10 cellular contexts compared by ENCODE assay signal in genomic region chr13:111006508-111007031, GRCh38.
DNase-seq lines count a peak whose midpoint lies in the region; ATAC-seq and TF ChIP-seq lines count a peak whose summit lies in the region.
"Had no signal": no experiment of that assay in that cellular context is flagged by ENCODE, and none has a peak within 500 bp of the region (broad histone marks: within the 10 kb centered on the region; RNA-seq: fewer than 3 reads in every experiment).

No MANE protein-coding gene starts in this region.

- ATAC-seq in heart right ventricle, result peak; percentile 95 to 98 (median 96)

- no peak for TF ChIP-seq CTCF in adrenal gland (IDR thresholded peaks at IDR 0.05)
- TF ChIP-seq CTCF in heart right ventricle (IDR thresholded peaks at IDR 0.05), result no peak
- no peak for TF ChIP-seq CTCF in prostate gland (IDR thresholded peaks at IDR 0.05)

- POLR2A ChIA-PET in CD8-positive, alpha-beta memory T cell (lab: Charles Lee), result no interaction called here

- CTCF ChIA-PET in CD8-positive, alpha-beta memory T cell (lab: Charles Lee), result no interaction called here

- H3K27me3 ChIP-seq in BLaER1, result no peaks in the 10 kb centered on the region
- no peaks in the 10 kb centered on the region for H3K27me3 ChIP-seq in adrenal gland
- H3K27me3 ChIP-seq in heart right ventricle, result no peaks in the 10 kb centered on the region
- no peaks in the 10 kb centered on the region for H3K27me3 ChIP-seq in prostate gland (replicated peaks; ENCODE audit: insufficient read depth)
- H3K27me3 ChIP-seq in CD8-positive, alpha-beta memory T cell (ENCODE audit: insufficient read depth, low read length, poor library complexity, severe bottlenecking), result no peaks in the 10 kb centered on the region

- no peaks in the 10 kb centered on the region for H3K36me3 ChIP-seq in BLaER1
- H3K36me3 ChIP-seq in adrenal gland (replicated peaks in 1 of 2), result no peaks in the 10 kb centered on the region
- H3K36me3 ChIP-seq in heart right ventricle, result no peaks in the 10 kb centered on the region
- H3K36me3 ChIP-seq in prostate gland, result no peaks in the 10 kb centered on the region
- H3K36me3 ChIP-seq in CD8-positive, alpha-beta memory T cell (ENCODE audit: insufficient read depth, low read length), result no peaks in the 10 kb centered on the region

- no peak overlapping the region for H3K9ac ChIP-seq in BLaER1

- no peaks in the 10 kb centered on the region for H3K4me1 ChIP-seq in BLaER1
- H3K4me1 ChIP-seq in adrenal gland (replicated peaks in 1 of 2), result peaks cover 0 to 5% of the 10 kb centered on the region in 2 donors
- peaks cover 2 to 35% (median 25%) of the 10 kb centered on the region in 9 donors for H3K4me1 ChIP-seq in heart right ventricle
- peaks cover 3% of the 10 kb centered on the region for H3K4me1 ChIP-seq in prostate gland (replicated peaks)
- H3K4me1 ChIP-seq in CD8-positive, alpha-beta memory T cell (ENCODE audit: insufficient read depth, low read length), result no peaks in the 10 kb centered on the region

- TF ChIP-seq POLR2A in adrenal gland (IDR thresholded peaks at IDR 0.05) (no peak), prostate gland (IDR thresholded peaks at IDR 0.05) (no peak)

- DNase-seq in adrenal gland, result peak in 6 of 7 donors; percentile 35 to 76 (median 59)
- DNase-seq in heart right ventricle, result peak; percentile 70 to 88
- peak; percentile 44 for DNase-seq in prostate gland (ENCODE audit: low spot score)
- no peak for DNase-seq in NCI-H2171 (lab: John Stamatoyannopoulos, UW)
- DNase-seq in activated naive CD4-positive, alpha-beta T cell (lab: John Stamatoyannopoulos, UW), result no peak
- no peak for DNase-seq in activated effector memory CD4-positive, alpha-beta T cell treated with anti-CD3 and anti-CD28 coated beads, Interleukin-2, amount 50 U/mL, for 16 hours
- DNase-seq in CD8-positive, alpha-beta memory T cell, result no peak
- DNase-seq: DND-41 had no signal

- H3K4me3 ChIP-seq in BLaER1 (no peak overlapping the region), adrenal gland (no peak overlapping the region), heart right ventricle (peak overlapping the region in 2 of 10 donors; percentile 18 to 28), prostate gland (no peak overlapping the region)
- no peak overlapping the region for H3K4me3 ChIP-seq in CD8-positive, alpha-beta memory T cell (ENCODE audit: low read length)

- H3K27ac ChIP-seq in BLaER1 (no peak overlapping the region), adrenal gland (peak overlapping the region in 2 of 5 donors; percentile 74 to 87), heart right ventricle (peak overlapping the region; percentile 73 to 93 (median 86)), prostate gland (peak overlapping the region; percentile 81)
- no peak overlapping the region for H3K27ac ChIP-seq in CD8-positive, alpha-beta memory T cell (ENCODE audit: low read depth, low read length)

- no peaks in the 10 kb centered on the region for H3K9me3 Mint-ChIP-seq in CD8-positive, alpha-beta memory T cell
- H3K9me3 Mint-ChIP-seq: nephron progenitor cell had no signal

- WGBS in adrenal gland, 4 donors, result 43 to 65% (median 50%) methylated on average over 13 of the region's 13 CpGs
- WGBS in heart right ventricle, 2 donors, result 38% methylated on average over 13 of the region's 13 CpGs
- WGBS in prostate gland, result 6% methylated on average over 13 of the region's 13 CpGs

- H3K9me3 ChIP-seq in BLaER1 (peaks cover 13% of the 10 kb centered on the region), adrenal gland (replicated peaks in 1 of 3) (no peaks in the 10 kb centered on the region), heart right ventricle (no peaks in the 10 kb centered on the region), prostate gland (no peaks in the 10 kb centered on the region)
- H3K9me3 ChIP-seq in CD8-positive, alpha-beta memory T cell (ENCODE audit: low read length), result no peaks in the 10 kb centered on the region

- no peak overlapping the region for H3K4me3 Mint-ChIP-seq in CD8-positive, alpha-beta memory T cell
- H3K4me3 Mint-ChIP-seq: nephron progenitor cell had no signal

- no peak overlapping the region for H3K27ac Mint-ChIP-seq in CD8-positive, alpha-beta memory T cell
- H3K27ac Mint-ChIP-seq: nephron progenitor cell had no signal

- H3K27me3 Mint-ChIP-seq in CD8-positive, alpha-beta memory T cell, result peaks cover 7 to 36% of the 10 kb centered on the region in 2 donors

- intact Hi-C loops in adrenal gland (cut with DNase I), result no loop called here
- intact Hi-C loops in heart right ventricle (cut with DNase I), result loop anchor here in 6 of 10 donors (1.0 to 5.0 kb wide), 3 partner anchors 89 to 91 kb away; partner anchors contain the start of gene ANKRD10 (in 5 of the 6)
- intact Hi-C loops in prostate gland (cut with DNase I), result no loop called here

- no peaks in the 10 kb centered on the region for H3K4me1 Mint-ChIP-seq in CD8-positive, alpha-beta memory T cell

- no peaks in the 10 kb centered on the region for H4K20me1 ChIP-seq in BLaER1

- no peaks in the 10 kb centered on the region for H3K36me3 Mint-ChIP-seq in CD8-positive, alpha-beta memory T cell

- H3K4me2 ChIP-seq in BLaER1, result 0 out of 2 replicates have a peak overlapping the region, but pooled peaks have one; percentile 8

Comparison
In these comparisons a context has a peak if more than half of its experiments do, and no peak if none do; other contexts are left out.
1. H3K27ac ChIP-seq: peak in heart right ventricle (10 of 10) and prostate gland (2 of 2); none in BLaER1 (single experiment) and CD8-positive, alpha-beta memory T cell (single experiment).
2. DNase-seq: peak in adrenal gland (6 of 7), heart right ventricle (2 of 2) and prostate gland (single experiment); none in NCI-H2171 (single experiment), activated naive CD4-positive, alpha-beta T cell (0 of 4), activated effector memory CD4-positive, alpha-beta T cell treated with anti-CD3 and anti-CD28 coated beads, Interleukin-2, amount 50 U/mL, for 16 hours (single experiment) and CD8-positive, alpha-beta memory T cell (0 of 5).
3. intact Hi-C loops: an anchor here in heart right ventricle (1.0 to 5.0 kb wide); none called in adrenal gland and prostate gland.